Comparison of ENCODE assay signal across 24 cellular contexts in the genomic region with DNA sequence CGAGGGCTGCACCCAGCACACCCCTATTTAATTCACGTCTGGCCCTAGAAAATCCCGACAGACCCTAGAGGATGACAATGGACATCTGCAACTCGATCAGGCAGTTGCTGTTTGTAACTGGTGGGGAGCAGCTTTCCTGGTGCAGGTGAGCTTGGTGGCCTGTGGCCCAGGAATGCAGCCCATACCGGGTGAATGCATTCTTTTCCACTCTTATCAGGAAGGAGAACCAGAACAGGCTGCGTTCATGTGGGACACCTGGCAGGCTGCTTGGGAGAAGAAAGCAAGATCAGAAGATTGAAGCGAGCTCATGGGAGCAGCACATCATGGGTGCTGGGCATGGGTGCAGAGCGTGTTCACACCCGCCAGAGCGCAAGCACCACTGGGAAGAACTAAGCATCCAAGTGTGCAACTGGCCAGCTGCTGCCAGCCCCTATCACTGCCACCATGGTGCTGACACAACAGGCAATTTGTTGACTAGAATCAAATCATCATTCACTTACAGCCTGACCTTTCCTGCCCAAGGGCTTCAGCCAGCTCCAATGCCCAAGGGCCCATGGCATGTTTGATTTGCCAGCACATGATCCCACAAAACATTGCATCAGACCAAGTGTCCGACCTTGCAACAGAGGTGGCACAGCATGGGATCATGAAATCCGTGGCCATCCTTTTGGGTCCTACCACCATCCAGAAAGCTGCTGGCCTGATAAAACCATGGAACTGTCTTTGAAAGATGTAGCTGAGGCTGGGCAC.
DNase-seq lines count a peak whose midpoint lies in the region; ATAC-seq and TF ChIP-seq lines count a peak whose summit lies in the region.
"Had no signal": no experiment of that assay in that cellular context is flagged by ENCODE, and none has a peak within 500 bp of the region (broad histone marks: within the 10 kb centered on the region; RNA-seq: fewer than 3 reads in every experiment).

No MANE protein-coding gene starts in this region.

- peak overlapping the region; percentile 42 for H2AFZ ChIP-seq in parathyroid adenoma

- no peak overlapping the region for H3K4me3 ChIP-seq in parathyroid adenoma (ENCODE audit: low read depth, low read length)
- H3K4me3 ChIP-seq: A549, GM12878, K562 had no signal

- H3K27me3 Mint-ChIP-seq in activated T-helper 17 cell treated with anti-CD3 and anti-CD28 coated beads, Interleukin-2, amount 50 U/mL, for 72 hours: no peaks in the 10 kb centered on the region
- no peaks in the 10 kb centered on the region for H3K27me3 Mint-ChIP-seq in natural killer cell treated with Interleukin-12 subunit alpha and Interleukin-12 subunit beta and Interleukin-15 and Interleukin-18, amount 100 ng/mL, for 72 hours
- H3K27me3 Mint-ChIP-seq: CD4-positive, CD25-positive, alpha-beta regulatory T cell had no signal

- no peaks in the 10 kb centered on the region for H3K9me3 ChIP-seq in parathyroid adenoma (ENCODE audit: control insufficient read depth, low read length)
- H3K9me3 ChIP-seq: A549 had no signal

- no peaks in the 10 kb centered on the region for H3K27me3 ChIP-seq in parathyroid adenoma (ENCODE audit: control insufficient read depth, insufficient read depth, low read length)

- peaks cover 65% of the 10 kb centered on the region for H3K36me3 Mint-ChIP-seq in activated T-helper 17 cell treated with anti-CD3 and anti-CD28 coated beads, Interleukin-2, amount 50 U/mL, for 72 hours (ENCODE audit: low read depth)
- H3K36me3 Mint-ChIP-seq in natural killer cell treated with Interleukin-12 subunit alpha and Interleukin-12 subunit beta and Interleukin-15 and Interleukin-18, amount 100 ng/mL, for 72 hours: no peaks in the 10 kb centered on the region
- H3K36me3 Mint-ChIP-seq: CD4-positive, CD25-positive, alpha-beta regulatory T cell had no signal

- no peak overlapping the region for H3K4me3 Mint-ChIP-seq in activated T-helper 17 cell treated with anti-CD3 and anti-CD28 coated beads, Interleukin-2, amount 50 U/mL, for 72 hours
- no peak overlapping the region for H3K4me3 Mint-ChIP-seq in natural killer cell treated with Interleukin-12 subunit alpha and Interleukin-12 subunit beta and Interleukin-15 and Interleukin-18, amount 100 ng/mL, for 72 hours
- H3K4me3 Mint-ChIP-seq: CD4-positive, CD25-positive, alpha-beta regulatory T cell had no signal

- peak overlapping the region; percentile 78 for H3K27ac ChIP-seq in parathyroid adenoma
- H3K27ac ChIP-seq: A549 had no signal

- H3K4me1 Mint-ChIP-seq in activated T-helper 17 cell treated with anti-CD3 and anti-CD28 coated beads, Interleukin-2, amount 50 U/mL, for 72 hours: peaks cover 23% of the 10 kb centered on the region
- H3K4me1 Mint-ChIP-seq in natural killer cell treated with Interleukin-12 subunit alpha and Interleukin-12 subunit beta and Interleukin-15 and Interleukin-18, amount 100 ng/mL, for 72 hours (ENCODE audit: low read depth in 2 of 2): peaks cover 43 to 56% of the 10 kb centered on the region in 2 donors

- no peaks in the 10 kb centered on the region for H3K36me3 ChIP-seq in parathyroid adenoma (ENCODE audit: control insufficient read depth, insufficient read depth, low read length)

- H3K9ac ChIP-seq in parathyroid adenoma: no peak overlapping the region

- H3K4me1 ChIP-seq in parathyroid adenoma: peaks cover 23% of the 10 kb centered on the region
- H3K4me1 ChIP-seq: A549 had no signal

- DNase-seq in ELF-1 (ENCODE audit: low read depth, low spot score) (peak; percentile 39), islet precursor cell (peak; percentile 63), medulla oblongata (ENCODE audit: extremely low spot score) (no peak), AML-193 (lab: John Stamatoyannopoulos, UW) (no peak)
- DNase-seq in natural killer cell treated with Interleukin-12 subunit alpha and Interleukin-12 subunit beta and Interleukin-15 and Interleukin-18, amount 100 ng/mL, for 72 hours (ENCODE audit: low spot score): no peak
- DNase-seq: CD4-positive, CD25-positive, alpha-beta regulatory T cell; COR-L47; DMS 273 treated with DMSO at 0.1 percent for 48 hours; DMS79 treated with DMSO at 0.1 percent for 48 hours; MM.1S; NCI-H1048; NCI-H1436; NCI-H187 treated with DMSO at 0.1 percent for 48 hours; NCI-H2107; NCI-H446 treated with DMSO at 0.1 percent for 48 hours; NCI-H526 treated with DMSO at 0.1 percent for 48 hours; OCI-M1; Right ventricle myocardium superior had no signal

- H3K27ac Mint-ChIP-seq in activated T-helper 17 cell treated with anti-CD3 and anti-CD28 coated beads, Interleukin-2, amount 50 U/mL, for 72 hours: peak overlapping the region; percentile 75
- peak overlapping the region in 1 of 2 donors; percentile 28 for H3K27ac Mint-ChIP-seq in natural killer cell treated with Interleukin-12 subunit alpha and Interleukin-12 subunit beta and Interleukin-15 and Interleukin-18, amount 100 ng/mL, for 72 hours

- H3K79me2 ChIP-seq in parathyroid adenoma: no peaks in the 10 kb centered on the region

- H3K9me3 Mint-ChIP-seq in activated T-helper 17 cell treated with anti-CD3 and anti-CD28 coated beads, Interleukin-2, amount 50 U/mL, for 72 hours: no peaks in the 10 kb centered on the region
- H3K9me3 Mint-ChIP-seq in natural killer cell treated with Interleukin-12 subunit alpha and Interleukin-12 subunit beta and Interleukin-15 and Interleukin-18, amount 100 ng/mL, for 72 hours: no peaks in the 10 kb centered on the region

- no peak for TF ChIP-seq CTCF in parathyroid adenoma (IDR thresholded peaks at IDR 0.05)

- no peak for ATAC-seq in activated T-helper 17 cell treated with anti-CD3 and anti-CD28 coated beads, Interleukin-2, amount 50 U/mL, for 72 hours (replicated peaks)
- ATAC-seq in natural killer cell treated with Interleukin-12 subunit alpha and Interleukin-12 subunit beta and Interleukin-15 and Interleukin-18, amount 100 ng/mL, for 72 hours: no peak
- ATAC-seq in GM18868 (IDR thresholded peaks at IDR 0.05; ENCODE audit: unreplicated experiment): no peak
- ATAC-seq: A549, GM12878, K562 had no signal

- no peak overlapping the region for H3K4me2 ChIP-seq in parathyroid adenoma (ENCODE audit: low read length)
- H3K4me2 ChIP-seq: A549 had no signal

Comparison
In these comparisons a context has a peak if more than half of its experiments do, and no peak if none do; other contexts are left out.
1. DNase-seq: peak in ELF-1 (single experiment) and islet precursor cell (single experiment); none in natural killer cell treated with Interleukin-12 subunit alpha and Interleukin-12 subunit beta and Interleukin-15 and Interleukin-18, amount 100 ng/mL, for 72 hours (single experiment), medulla oblongata (single experiment) and AML-193 (0 of 2).